ENCODE assay signal across 3 cellular contexts in the genomic region with DNA sequence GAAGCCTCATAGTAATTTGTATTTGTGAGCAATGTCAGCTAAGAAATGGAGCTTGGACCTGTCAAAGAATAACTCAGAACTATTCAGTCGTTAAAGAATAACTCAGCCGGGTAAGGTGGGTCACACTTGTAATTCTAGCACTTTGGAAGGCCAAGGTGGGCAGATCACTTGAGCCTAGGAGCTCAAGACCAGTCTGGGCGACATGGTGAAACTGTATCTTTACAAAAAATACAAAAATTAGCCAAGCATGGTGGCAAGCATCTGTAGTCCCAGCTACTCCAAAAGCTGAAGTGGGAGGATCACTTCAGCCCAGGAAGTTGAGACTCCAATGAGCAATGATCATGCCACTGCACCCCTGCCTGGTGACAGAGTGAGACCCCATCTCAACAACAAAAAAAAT.
"Had no signal": no experiment of that assay in that cellular context is flagged by ENCODE, and none has a peak within 500 bp of the region (broad histone marks: within the 10 kb centered on the region; RNA-seq: fewer than 3 reads in every experiment).

No MANE protein-coding gene starts in this region.

- ATAC-seq: GM12878 had no signal

- H3K4me3 ChIP-seq: GM12878 had no signal

- DNase-seq: GDM1, GF-D8 had no signal
